ENCODE assay signal across 1 cellular context in the genomic region with DNA sequence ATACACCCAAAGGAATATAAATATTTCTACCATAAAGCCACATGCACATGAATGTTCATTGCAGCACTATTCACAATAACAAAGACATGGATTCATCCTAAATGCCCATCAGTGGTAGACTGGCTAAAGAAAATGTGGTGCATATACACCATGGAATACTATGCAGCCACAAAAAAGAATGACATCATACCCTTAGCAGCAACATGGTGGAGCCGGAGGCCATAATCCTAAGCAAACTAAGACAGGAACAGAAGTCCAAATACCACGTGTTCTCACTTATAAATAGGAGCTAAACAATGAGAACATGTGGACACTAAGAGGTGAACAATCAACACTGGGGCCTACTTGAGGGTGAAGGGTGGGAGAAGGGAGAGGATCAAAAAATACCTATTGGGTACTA.
TF ChIP-seq lines count a peak whose summit lies in the region.

No MANE protein-coding gene starts in this region.

TF ChIP-seq in HepG2, 621 proteins besides CTCF, POLR2A, EP300 and RAD21 (continued from another document):
- TF ChIP-seq, protein P1, sequence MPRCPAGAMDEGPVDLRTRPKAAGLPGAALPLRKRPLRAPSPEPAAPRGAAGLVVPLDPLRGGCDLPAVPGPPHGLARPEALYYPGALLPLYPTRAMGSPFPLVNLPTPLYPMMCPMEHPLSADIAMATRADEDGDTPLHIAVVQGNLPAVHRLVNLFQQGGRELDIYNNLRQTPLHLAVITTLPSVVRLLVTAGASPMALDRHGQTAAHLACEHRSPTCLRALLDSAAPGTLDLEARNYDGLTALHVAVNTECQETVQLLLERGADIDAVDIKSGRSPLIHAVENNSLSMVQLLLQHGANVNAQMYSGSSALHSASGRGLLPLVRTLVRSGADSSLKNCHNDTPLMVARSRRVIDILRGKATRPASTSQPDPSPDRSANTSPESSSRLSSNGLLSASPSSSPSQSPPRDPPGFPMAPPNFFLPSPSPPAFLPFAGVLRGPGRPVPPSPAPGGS (CRISPR knock-in tag; IDR thresholded peaks at IDR 0.05), result no peak
- TF ChIP-seq NFIC (IDR thresholded peaks at IDR 0.05; ENCODE audit: low read length), result no peak
- TF ChIP-seq, protein P2, sequence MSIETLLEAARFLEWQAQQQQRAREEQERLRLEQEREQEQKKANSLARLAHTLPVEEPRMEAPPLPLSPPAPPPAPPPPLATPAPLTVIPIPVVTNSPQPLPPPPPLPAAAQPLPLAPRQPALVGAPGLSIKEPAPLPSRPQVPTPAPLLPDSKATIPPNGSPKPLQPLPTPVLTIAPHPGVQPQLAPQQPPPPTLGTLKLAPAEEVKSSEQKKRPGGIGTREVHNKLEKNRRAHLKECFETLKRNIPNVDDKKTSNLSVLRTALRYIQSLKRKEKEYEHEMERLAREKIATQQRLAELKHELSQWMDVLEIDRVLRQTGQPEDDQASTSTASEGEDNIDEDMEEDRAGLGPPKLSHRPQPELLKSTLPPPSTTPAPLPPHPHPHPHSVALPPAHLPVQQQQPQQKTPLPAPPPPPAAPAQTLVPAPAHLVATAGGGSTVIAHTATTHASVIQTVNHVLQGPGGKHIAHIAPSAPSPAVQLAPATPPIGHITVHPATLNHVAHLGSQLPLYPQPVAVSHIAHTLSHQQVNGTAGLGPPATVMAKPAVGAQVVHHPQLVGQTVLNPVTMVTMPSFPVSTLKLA (IDR thresholded peaks at IDR 0.05), result 0 out of 2 replicates have a peak, but pooled peaks have one; percentile 31
- no peak for TF ChIP-seq ZC3H13 (CRISPR knock-in tag; IDR thresholded peaks at IDR 0.05)
- no peak for TF ChIP-seq HDAC6 (IDR thresholded peaks at IDR 0.05; ENCODE audit: low read depth, low read length)
